In the genomic region with DNA sequence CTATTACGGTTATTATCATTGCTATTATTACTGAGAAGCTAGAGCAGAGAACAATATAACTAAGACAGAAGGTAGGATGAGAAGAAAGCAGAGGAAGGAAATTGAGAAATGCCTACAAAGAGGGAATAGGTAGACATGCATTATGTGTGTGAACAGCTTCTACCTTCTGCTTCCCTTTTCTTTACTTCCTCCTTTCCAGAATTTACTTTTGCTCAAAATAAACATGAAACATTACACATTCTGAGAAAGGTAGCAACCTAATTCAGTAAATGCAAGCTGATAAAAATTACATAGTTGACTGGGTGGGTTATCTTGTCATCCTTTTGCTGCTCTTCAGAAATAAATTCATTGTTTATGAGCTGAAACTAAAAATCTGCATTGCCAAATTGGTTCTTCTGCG, we compare ENCODE assay signal across 22 cellular contexts. TPM values are rescaled to one million over a fixed set of nuclear protein-coding genes. Genes with fewer than 3 reads are reported as not detected.
DNase-seq lines count a peak whose midpoint lies in the region; ATAC-seq, FAIRE-seq and TF ChIP-seq lines count a peak whose summit lies in the region.
"Had no signal": no experiment of that assay in that cellular context is flagged by ENCODE, and none has a peak within 500 bp of the region (broad histone marks: within the 10 kb centered on the region; RNA-seq: fewer than 3 reads in every experiment).

No MANE protein-coding gene starts in this region.

- H3K4me3 ChIP-seq in GM12878, result no peak overlapping the region
- no peak overlapping the region for H3K4me3 ChIP-seq in neutrophil (ENCODE audit: low read depth in 1 of 2, low read length in 1 of 2)
- H3K4me3 ChIP-seq in CD8-positive, alpha-beta memory T cell (ENCODE audit: low read length), result no peak overlapping the region
- H3K4me3 ChIP-seq: SK-N-MC had no signal

- no peaks in the 10 kb centered on the region; a peak in 1 of 4 replicates for H3K36me3 ChIP-seq in GM12878 (ENCODE audit: control insufficient read depth in 2 of 2, insufficient read depth in 2 of 2, low read length in 1 of 2)
- no peaks in the 10 kb centered on the region for H3K36me3 ChIP-seq in neutrophil
- H3K36me3 ChIP-seq in CD8-positive, alpha-beta memory T cell (ENCODE audit: insufficient read depth, low read length), result no peaks in the 10 kb centered on the region

- no peak for TF ChIP-seq RAD21 in GM12878 (IDR thresholded peaks at IDR 0.05; ENCODE audit: insufficient read depth, low read depth, low read length)

- no peak overlapping the region for H3K4me2 ChIP-seq in GM12878 (ENCODE audit: control insufficient read depth, insufficient read depth)

- no TSS peak for BruUV-seq in GM12878 (replicated peaks; lab: Mats Ljungman, UMichigan)

- peak; percentile 1 for DNase-seq in CD1c-positive myeloid dendritic cell (ENCODE audit: extremely low spot score)
- peak; percentile 55 for DNase-seq in KBM-7
- no peak for DNase-seq in GM12878 (ENCODE audit: low read depth, low spot score)
- no peak for DNase-seq in CD8-positive, alpha-beta memory T cell
- DNase-seq in Right ventricle myocardium superior, result no peak
- DNase-seq: CD4-positive, alpha-beta T cell; DND-41; H7; MM.1S; NCI-H1694; NCI-H2081; NCI-H2171; NCI-H345; NCI-H524; NCI-H774; NK-92 treated with Interleukin-12 subunit alpha and Interleukin-12 subunit beta, amount 100 ng/mL, for 24 hours; RPMI8226; SHP77 treated with DMSO at 0.1 percent for 48 hours had no signal

- POLR2A ChIA-PET in GM12878 (lab: Charles Lee), result no interaction called here
- POLR2A ChIA-PET in CD8-positive, alpha-beta memory T cell (lab: Charles Lee), result interaction anchor here (0.5 kb wide), 1 partner anchor 143 kb away, joined by 5 read pairs; no protein-coding TSS in a partner anchor

- H3K27ac ChIP-seq in GM12878 (ENCODE audit: control insufficient read depth, insufficient read depth) (no peak overlapping the region), neutrophil (peak overlapping the region; percentile 31)
- no peak overlapping the region for H3K27ac ChIP-seq in CD8-positive, alpha-beta memory T cell (ENCODE audit: low read depth, low read length)
- H3K27ac ChIP-seq: SK-N-MC had no signal

- no peaks in the 10 kb centered on the region for H3K9me3 Mint-ChIP-seq in CD8-positive, alpha-beta memory T cell
- H3K9me3 Mint-ChIP-seq: CD4-positive, alpha-beta T cell had no signal

- no peak for FAIRE-seq in GM12878 (lab: Jason Lieb, UNC)

- no peak for ATAC-seq in GM12878
- ATAC-seq in GM18517 (IDR thresholded peaks at IDR 0.05; ENCODE audit: unreplicated experiment), result no peak
- no peak for ATAC-seq in GM18858 (IDR thresholded peaks at IDR 0.05; ENCODE audit: unreplicated experiment)
- ATAC-seq in Right ventricle myocardium superior (ENCODE audit: poor library complexity), result no peak

- CTCF ChIA-PET in GM12878 (lab: Yijun Ruan, JAX), result no interaction called here
- CTCF ChIA-PET in CD8-positive, alpha-beta memory T cell (lab: Charles Lee), result no interaction called here

- in situ Hi-C loops in KBM-7 (cut with MboI; ENCODE audit: low pct_unique_long_range_greater_than_20kb, low sequenced_read_pairs), result no loop called here
- in situ Hi-C loops in GM12878 (cut with MboI), result no loop called here

- H3K9me3 ChIP-seq in GM12878 (replicated peaks; ENCODE audit: control insufficient read depth, insufficient read depth, low read length), result no peaks in the 10 kb centered on the region; the same call in 2 of the 3 replicates
- no peaks in the 10 kb centered on the region for H3K9me3 ChIP-seq in neutrophil
- H3K9me3 ChIP-seq in CD8-positive, alpha-beta memory T cell (ENCODE audit: low read length), result no peaks in the 10 kb centered on the region

- H3K27me3 Mint-ChIP-seq in CD8-positive, alpha-beta memory T cell, result peaks cover 0 to 1% of the 10 kb centered on the region in 2 donors
- H3K27me3 Mint-ChIP-seq: CD4-positive, alpha-beta T cell had no signal

- no peak overlapping the region for H3K27ac Mint-ChIP-seq in CD8-positive, alpha-beta memory T cell
- H3K27ac Mint-ChIP-seq: CD4-positive, alpha-beta T cell had no signal

- no peak overlapping the region for H2AFZ ChIP-seq in GM12878 (ENCODE audit: control insufficient read depth, low read depth, low read length)

- no peak for TF ChIP-seq POLR2A in GM12878 (IDR thresholded peaks at IDR 0.05; ENCODE audit: low read depth, low read length)

- SMC1A ChIA-PET in GM12878 (lab: Charles Lee; ENCODE audit: uncharacterized antibody, unreplicated experiment), result interaction anchor here (0.7 to 0.8 kb wide), 2 partner anchors 21 to 207 kb away, joined by 3 to 4 read pairs; no protein-coding TSS in a partner anchor

- H3K79me2 ChIP-seq in GM12878 (ENCODE audit: control insufficient read depth, insufficient read depth, low read length), result no peaks in the 10 kb centered on the region

- no peak overlapping the region for H3K4me3 Mint-ChIP-seq in CD8-positive, alpha-beta memory T cell
- H3K4me3 Mint-ChIP-seq: CD4-positive, alpha-beta T cell had no signal

- RAD21 ChIA-PET in GM12878 (lab: Charles Lee; ENCODE audit: unreplicated experiment), result interaction anchor here (1.1 to 1.3 kb wide), 2 partner anchors 52 to 55 kb away, joined by 3 to 4 read pairs; no protein-coding TSS in a partner anchor

- H4K20me1 ChIP-seq in GM12878 (ENCODE audit: control insufficient read depth, insufficient read depth), result no peaks in the 10 kb centered on the region

- H3K36me3 Mint-ChIP-seq in CD8-positive, alpha-beta memory T cell, result peaks cover 0 to 15% (median 3%) of the 10 kb centered on the region in 3 donors

- H3K4me1 Mint-ChIP-seq in CD8-positive, alpha-beta memory T cell, result no peaks in the 10 kb centered on the region

- TF ChIP-seq CTCF in GM12878 (IDR thresholded peaks at IDR 0.05 in 2 of 3, conservative IDR thresholded peaks at IDR 0.05 in 1 of 3; ENCODE audit: control insufficient read depth in 2 of 3, extremely low read depth in 1 of 3, insufficient read depth in 1 of 3, low read depth in 3 of 3, low read length in 3 of 3) (no peak), neutrophil (IDR thresholded peaks at IDR 0.05) (no peak)

- H3K4me1 ChIP-seq in GM12878 (ENCODE audit: control insufficient read depth, insufficient read depth, low read length), result no peaks in the 10 kb centered on the region
- H3K4me1 ChIP-seq in neutrophil (ENCODE audit: control insufficient read depth in 1 of 2, insufficient read depth in 1 of 2, low read depth in 1 of 2, low read length in 1 of 2), result peaks cover 0 to 9% of the 10 kb centered on the region in 2 experiments
- H3K4me1 ChIP-seq in CD8-positive, alpha-beta memory T cell (ENCODE audit: insufficient read depth, low read length), result no peaks in the 10 kb centered on the region

- TF ChIP-seq EP300 in GM12878 (IDR thresholded peaks at IDR 0.05; ENCODE audit: borderline replicate concordance in 1 of 2, control insufficient read depth in 1 of 2, low read depth in 2 of 2, low read length in 2 of 2), result no peak

- WGBS in GM12878 (ENCODE audit: insufficient coverage, insufficient replicate concordance, low lambda C conversion rate, missing lambda C conversion rate), result 29% methylated on average over 2 of the region's 2 CpGs

- H3K27me3 ChIP-seq in GM12878 (replicated peaks in 1 of 2; ENCODE audit: control insufficient read depth in 2 of 2, insufficient read depth in 2 of 2, low read length in 1 of 2) (no peaks in the 10 kb centered on the region), neutrophil (no peaks in the 10 kb centered on the region)
- no peaks in the 10 kb centered on the region for H3K27me3 ChIP-seq in CD8-positive, alpha-beta memory T cell (ENCODE audit: insufficient read depth, low read length, poor library complexity, severe bottlenecking)

- intact Hi-C loops in GM12878 (cut with micrococcal nuclease; ENCODE audit: unreplicated experiment), result no loop called here
- intact Hi-C loops in Right ventricle myocardium superior (cut with DNase I), result no loop called here

- H3K9ac ChIP-seq in GM12878 (ENCODE audit: control insufficient read depth, insufficient read depth, low read length), result no peak overlapping the region

TF ChIP-seq in GM12878, 131 proteins besides CTCF, POLR2A, EP300 and RAD21:
- TF ChIP-seq RB1 (IDR thresholded peaks at IDR 0.05; ENCODE audit: borderline replicate concordance), result no peak
- 0 out of 2 replicates have a peak, but pooled peaks have one; percentile 25 for TF ChIP-seq JUNB (IDR thresholded peaks at IDR 0.05)

RNA-seq across cellular contexts. Expression of a gene that starts 54.6 kb away (rescaled TPM):
- total RNA-seq in GM12878 (2013; cell fraction: nucleolus; rRNA removed), result 1.8 and 3.0 TPM in 2 replicates
- total RNA-seq in GM12878 (2014; rRNA removed), result 5.2 and 6.3 TPM in 2 replicates
- 2.5 and 3.0 TPM in 2 replicates for total RNA-seq in GM12878 (2014; rRNA removed; fragmentation: Illumina TruSeq; extraction: Trizol)
- total RNA-seq in GM12878 (2021), result 12.5 and 14.5 TPM in 2 replicates
- polyA plus RNA-seq in GM12878 (2011; ENCODE audit: low read depth), result 3.2 TPM
- polyA plus RNA-seq in GM12878 (2011; rRNA removed), result 1.7 and 3.4 TPM in 2 replicates
- 3.2 and 3.4 TPM in 2 replicates for polyA plus RNA-seq in GM12878 (2011; cell fraction: cytosol; rRNA removed)
- polyA plus RNA-seq in GM12878 (2011; cell fraction: nucleus; rRNA removed), result 5.4 and 14.7 TPM in 2 replicates
- polyA plus RNA-seq in GM12878 (2012), result 4.5 and 5.6 TPM in 2 replicates
- 4.9 and 5.1 TPM in 2 replicates for polyA plus RNA-seq in GM12878 (2014; fragmentation: Illumina TruSeq; extraction: Trizol)
- 1 to 10 TPM in 1 of 2 experiments, under 1 TPM in 1; 0.92 to 1.4 TPM for polyA plus RNA-seq in GM12878 (2014; fragmentation: Nextera tagmentation; extraction: Ambion mirVana)
- polyA plus RNA-seq in GM12878 (2014; rRNA removed), result 2.8 and 5.5 TPM in 2 replicates
- polyA plus RNA-seq in GM12878 (2016; fragmentation: Nextera tagmentation; extraction: Ambion mirVana), result 1 to 10 TPM; 2.6 to 2.7 TPM
- 7.2 and 9.7 TPM in 2 replicates for polyA minus RNA-seq in GM12878 (2011; rRNA and poly(A)+ RNA removed)
- polyA minus RNA-seq in GM12878 (2011; cell fraction: cytosol; rRNA and poly(A)+ RNA removed), result 3.6 and 4.6 TPM in 2 replicates
- 1.6 and 11.7 TPM in 2 replicates for polyA minus RNA-seq in GM12878 (2011; cell fraction: nucleus; rRNA and poly(A)+ RNA removed)
- 1 to 10 TPM; 1.4 to 1.5 TPM for total RNA-seq in CD8-positive, alpha-beta memory T cell
- polyA plus RNA-seq in CD8-positive, alpha-beta memory T cell, result 3.2 TPM
- total RNA-seq in Right ventricle myocardium superior, result 8.6 TPM

Comparison
In these comparisons a context has a peak if more than half of its experiments do, and no peak if none do; other contexts are left out.
1. DNase-seq: peak in CD1c-positive myeloid dendritic cell (single experiment) and KBM-7 (single experiment); none in GM12878 (single experiment), CD8-positive, alpha-beta memory T cell (0 of 5) and Right ventricle myocardium superior (single experiment).